8 cellular contexts compared by ENCODE assay signal in genomic region chr1:1788646-1789431, GRCh38. TPM values are rescaled to one million over a fixed set of nuclear protein-coding genes. Genes with fewer than 3 reads are reported as not detected.
DNase-seq lines count a peak whose midpoint lies in the region; ATAC-seq and TF ChIP-seq lines count a peak whose summit lies in the region.

No MANE protein-coding gene starts in this region.

- no peak for TF ChIP-seq CTCF in natural killer cell (IDR thresholded peaks at IDR 0.05)
- peak; percentile 45 for TF ChIP-seq CTCF in foreskin keratinocyte (conservative IDR thresholded peaks at IDR 0.05)
- TF ChIP-seq CTCF in type B pancreatic cell (conservative IDR thresholded peaks at IDR 0.05): peak; percentile 55

- no peak for DNase-seq in natural killer cell
- no peak for DNase-seq in natural killer cell treated with Interleukin-12 subunit alpha and Interleukin-12 subunit beta and Interleukin-15 and Interleukin-18, amount 100 ng/mL, for 72 hours (ENCODE audit: low spot score)
- DNase-seq in RPMI8226: peak; percentile 35
- DNase-seq in foreskin keratinocyte: no peak
- no peak for DNase-seq in type B pancreatic cell (ENCODE audit: extremely low spot score, unreplicated experiment)

- H3K4me1 Mint-ChIP-seq in natural killer cell (peaks cover 5 to 12% of the 10 kb centered on the region in 2 donors), type B pancreatic cell (ENCODE audit: unreplicated experiment) (no peaks in the 10 kb centered on the region)
- peaks cover 6 to 16% of the 10 kb centered on the region in 2 donors for H3K4me1 Mint-ChIP-seq in natural killer cell treated with Interleukin-12 subunit alpha and Interleukin-12 subunit beta and Interleukin-15 and Interleukin-18, amount 100 ng/mL, for 72 hours (ENCODE audit: low read depth in 2 of 2)
- no peaks in the 10 kb centered on the region for H3K4me1 Mint-ChIP-seq in activated T-helper 17 cell treated with anti-CD3 and anti-CD28 coated beads, Interleukin-2, amount 50 U/mL, for 72 hours

- intact Hi-C loops in natural killer cell (cut with micrococcal nuclease): no loop called here

- no peaks in the 10 kb centered on the region for H3K27me3 ChIP-seq in foreskin keratinocyte

- no peak overlapping the region for H3K27ac ChIP-seq in foreskin keratinocyte

- H3K4me1 ChIP-seq in foreskin keratinocyte: peaks cover 6% of the 10 kb centered on the region

- H3K36me3 Mint-ChIP-seq in natural killer cell (no peaks in the 10 kb centered on the region), type B pancreatic cell (peaks cover 24% of the 10 kb centered on the region)
- H3K36me3 Mint-ChIP-seq in natural killer cell treated with Interleukin-12 subunit alpha and Interleukin-12 subunit beta and Interleukin-15 and Interleukin-18, amount 100 ng/mL, for 72 hours: peaks cover 21% of the 10 kb centered on the region
- peaks cover 94% of the 10 kb centered on the region for H3K36me3 Mint-ChIP-seq in activated T-helper 17 cell treated with anti-CD3 and anti-CD28 coated beads, Interleukin-2, amount 50 U/mL, for 72 hours (ENCODE audit: low read depth)

- H3K27me3 Mint-ChIP-seq in natural killer cell (ENCODE audit: low read depth in 2 of 2) (no peaks in the 10 kb centered on the region), type B pancreatic cell (no peaks in the 10 kb centered on the region)
- no peaks in the 10 kb centered on the region for H3K27me3 Mint-ChIP-seq in natural killer cell treated with Interleukin-12 subunit alpha and Interleukin-12 subunit beta and Interleukin-15 and Interleukin-18, amount 100 ng/mL, for 72 hours
- H3K27me3 Mint-ChIP-seq in activated T-helper 17 cell treated with anti-CD3 and anti-CD28 coated beads, Interleukin-2, amount 50 U/mL, for 72 hours: no peaks in the 10 kb centered on the region

- no peaks in the 10 kb centered on the region for H3K9me3 Mint-ChIP-seq in natural killer cell
- H3K9me3 Mint-ChIP-seq in natural killer cell treated with Interleukin-12 subunit alpha and Interleukin-12 subunit beta and Interleukin-15 and Interleukin-18, amount 100 ng/mL, for 72 hours: no peaks in the 10 kb centered on the region
- H3K9me3 Mint-ChIP-seq in type B pancreatic cell: no peaks in the 10 kb centered on the region
- no peaks in the 10 kb centered on the region for H3K9me3 Mint-ChIP-seq in activated T-helper 17 cell treated with anti-CD3 and anti-CD28 coated beads, Interleukin-2, amount 50 U/mL, for 72 hours

- H3K4me3 Mint-ChIP-seq in natural killer cell: no peak overlapping the region
- H3K4me3 Mint-ChIP-seq in natural killer cell treated with Interleukin-12 subunit alpha and Interleukin-12 subunit beta and Interleukin-15 and Interleukin-18, amount 100 ng/mL, for 72 hours: no peak overlapping the region
- H3K4me3 Mint-ChIP-seq in type B pancreatic cell: no peak overlapping the region
- no peak overlapping the region for H3K4me3 Mint-ChIP-seq in activated T-helper 17 cell treated with anti-CD3 and anti-CD28 coated beads, Interleukin-2, amount 50 U/mL, for 72 hours

- ATAC-seq in natural killer cell: no peak
- ATAC-seq in natural killer cell treated with Interleukin-12 subunit alpha and Interleukin-12 subunit beta and Interleukin-15 and Interleukin-18, amount 100 ng/mL, for 72 hours: no peak
- no peak for ATAC-seq in foreskin keratinocyte
- no peak for ATAC-seq in activated T-helper 17 cell treated with anti-CD3 and anti-CD28 coated beads, Interleukin-2, amount 50 U/mL, for 72 hours (replicated peaks)
- no peak for ATAC-seq in HG02970 (IDR thresholded peaks at IDR 0.05; ENCODE audit: low FRiP score, unreplicated experiment)
- no peak for ATAC-seq in HG02884 (IDR thresholded peaks at IDR 0.05; ENCODE audit: unreplicated experiment)

- H3K27ac Mint-ChIP-seq in natural killer cell: peak overlapping the region; percentile 43 to 73
- H3K27ac Mint-ChIP-seq in natural killer cell treated with Interleukin-12 subunit alpha and Interleukin-12 subunit beta and Interleukin-15 and Interleukin-18, amount 100 ng/mL, for 72 hours: peak overlapping the region in 1 of 2 donors; percentile 36
- H3K27ac Mint-ChIP-seq in type B pancreatic cell: peak overlapping the region; percentile 46
- no peak overlapping the region for H3K27ac Mint-ChIP-seq in activated T-helper 17 cell treated with anti-CD3 and anti-CD28 coated beads, Interleukin-2, amount 50 U/mL, for 72 hours

RNA-seq across cellular contexts. Expression of gene NADK, which starts 10.6 kb away (rescaled TPM):
- total RNA-seq in natural killer cell (100 to 1,000 TPM in 2 of 3 donors, 10 to 100 TPM in 1; 97.7 to 117 (median 112) TPM), foreskin keratinocyte (50.8 and 56.3 TPM in 2 replicates), type B pancreatic cell (ENCODE audit: low replicate concordance) (78.4 and 89.2 TPM in 2 replicates)
- total RNA-seq in natural killer cell treated with Interleukin-12 subunit alpha and Interleukin-12 subunit beta and Interleukin-15 and Interleukin-18, amount 100 ng/mL, for 72 hours: 100 to 1,000 TPM in 1 of 2 donors, 10 to 100 TPM in 1; 89.1 to 145 TPM
- polyA plus RNA-seq in foreskin keratinocyte: 35.1 and 42.0 TPM in 2 replicates
- total RNA-seq in activated T-helper 17 cell treated with anti-CD3 and anti-CD28 coated beads, Interleukin-2, amount 50 U/mL, for 72 hours: 10 to 100 TPM; 39.0 to 90.2 TPM
